1 cellular context compared by ENCODE assay signal in genomic region chr17:6408271-6408670, GRCh38.
TF ChIP-seq lines count a peak whose summit lies in the region.

No MANE protein-coding gene starts in this region.

TF ChIP-seq in SK-N-SH, 30 proteins besides CTCF, POLR2A, EP300 and RAD21 (continued from another document):
- TF ChIP-seq, protein P1, sequence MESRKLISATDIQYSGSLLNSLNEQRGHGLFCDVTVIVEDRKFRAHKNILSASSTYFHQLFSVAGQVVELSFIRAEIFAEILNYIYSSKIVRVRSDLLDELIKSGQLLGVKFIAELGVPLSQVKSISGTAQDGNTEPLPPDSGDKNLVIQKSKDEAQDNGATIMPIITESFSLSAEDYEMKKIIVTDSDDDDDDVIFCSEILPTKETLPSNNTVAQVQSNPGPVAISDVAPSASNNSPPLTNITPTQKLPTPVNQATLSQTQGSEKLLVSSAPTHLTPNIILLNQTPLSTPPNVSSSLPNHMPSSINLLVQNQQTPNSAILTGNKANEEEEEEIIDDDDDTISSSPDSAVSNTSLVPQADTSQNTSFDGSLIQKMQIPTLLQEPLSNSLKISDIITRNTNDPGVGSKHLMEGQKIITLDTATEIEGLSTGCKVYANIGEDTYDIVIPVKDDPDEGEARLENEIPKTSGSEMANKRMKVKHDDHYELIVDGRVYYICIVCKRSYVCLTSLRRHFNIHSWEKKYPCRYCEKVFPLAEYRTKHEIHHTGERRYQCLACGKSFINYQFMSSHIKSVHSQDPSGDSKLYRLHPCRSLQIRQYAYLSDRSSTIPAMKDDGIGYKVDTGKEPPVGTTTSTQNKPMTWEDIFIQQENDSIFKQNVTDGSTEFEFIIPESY (IDR thresholded peaks at IDR 0.05; ENCODE audit: borderline replicate concordance, low read depth) = no peak
